12 cellular contexts compared by ENCODE assay signal in the genomic region with DNA sequence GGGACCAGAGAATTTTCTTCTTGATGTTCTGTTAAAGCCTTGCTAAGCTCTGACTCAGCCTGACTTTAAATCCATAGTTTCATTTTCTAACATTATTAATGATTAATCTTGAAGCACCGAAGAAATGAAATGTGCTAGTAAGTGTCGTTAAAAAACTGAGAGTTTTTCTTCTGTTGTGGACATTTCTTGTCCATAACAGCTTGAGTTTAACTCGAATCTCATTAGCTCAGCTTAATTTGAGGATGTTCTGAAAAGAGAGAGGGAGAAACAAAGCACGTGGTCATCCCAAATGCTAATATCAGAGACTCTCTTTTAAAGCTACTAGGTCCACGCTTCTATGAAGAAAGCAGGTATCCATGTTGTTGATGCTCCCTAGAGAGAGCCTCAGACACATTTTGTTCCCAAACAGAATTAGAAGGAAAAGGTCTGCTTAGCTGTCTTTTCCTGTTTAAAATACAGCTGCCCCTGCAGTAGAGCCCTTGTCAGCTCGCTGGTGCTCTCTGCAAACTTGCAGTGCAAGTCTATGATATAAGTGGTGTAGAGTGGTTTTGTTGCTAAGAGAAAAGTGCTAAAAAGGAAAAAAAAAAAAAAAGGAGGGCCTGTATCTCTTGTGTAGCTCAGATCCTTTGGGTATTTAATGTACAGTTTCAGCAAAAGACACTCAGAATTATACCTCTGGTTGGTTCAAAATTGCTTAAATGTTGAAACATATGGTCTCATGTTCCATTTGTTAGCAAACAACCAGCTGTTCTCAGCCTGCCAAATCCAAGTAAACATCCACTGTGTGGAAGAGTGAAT.
DNase-seq lines count a peak whose midpoint lies in the region; ATAC-seq and FAIRE-seq lines count a peak whose summit lies in the region.
"Had no signal": no experiment of that assay in that cellular context is flagged by ENCODE, and none has a peak within 500 bp of the region (broad histone marks: within the 10 kb centered on the region; RNA-seq: fewer than 3 reads in every experiment).

No MANE protein-coding gene starts in this region.

- no peaks in the 10 kb centered on the region for H3K36me3 ChIP-seq in iPS-20b (ENCODE audit: insufficient read depth, low read depth, low read length)
- no peaks in the 10 kb centered on the region for H3K36me3 ChIP-seq in small intestine (ENCODE audit: control insufficient read depth in 2 of 2, insufficient read depth in 2 of 2, low read length in 2 of 2)
- no peaks in the 10 kb centered on the region for H3K36me3 ChIP-seq in Karpas-422 (ENCODE audit: insufficient read depth, low read length)
- H3K36me3 ChIP-seq: cardiac muscle cell had no signal

- H3K4me1 ChIP-seq in iPS-20b (ENCODE audit: insufficient read depth, low read length) (peaks cover 22% of the 10 kb centered on the region; the same call in 1 of the 2 replicates), small intestine (ENCODE audit: control insufficient read depth in 2 of 2, insufficient read depth in 1 of 2, low read depth in 1 of 2, low read length in 1 of 2) (no peaks in the 10 kb centered on the region), Karpas-422 (ENCODE audit: low read length) (no peaks in the 10 kb centered on the region)

- H3K9me2 ChIP-seq in Karpas-422 (replicated peaks; ENCODE audit: insufficient read depth, low read length): no peaks in the 10 kb centered on the region

- H3K4me3 ChIP-seq in iPS-20b (ENCODE audit: low read length) (no peak overlapping the region), small intestine (ENCODE audit: low read depth in 1 of 2, low read length in 2 of 2) (peak overlapping the region in 1 of 2 donors; percentile 42), Karpas-422 (ENCODE audit: low read length) (no peak overlapping the region)
- H3K4me3 ChIP-seq: cardiac muscle cell had no signal

- H3K9ac ChIP-seq in iPS-20b (ENCODE audit: low read depth, low read length) (peak overlapping the region; percentile 6; the same call in 1 of the 2 replicates), Karpas-422 (ENCODE audit: low read length) (no peak overlapping the region)

- no peaks in the 10 kb centered on the region for H3K27me3 Mint-ChIP-seq in activated T-cell treated with anti-CD3 and anti-CD28 coated beads, Interleukin-2, amount 50 U/mL, for 72 hours (ENCODE audit: low read depth)
- peaks cover 4% of the 10 kb centered on the region for H3K27me3 Mint-ChIP-seq in T-helper 2 cell treated with Interferon-gamma antibody and Interleukin-4, amounts not matched to agents 5 μg/mL and 100 μg/mL, for 36 hours (ENCODE audit: low read depth)
- H3K27me3 Mint-ChIP-seq: stimulated activated naive CD8-positive, alpha-beta T cell treated with anti-CD3 and anti-CD28 coated beads, Interleukin-15, Interleukin-2, amounts not matched to agents 100 ng/mL and 50 ng/mL, for 24 hours had no signal

- peak overlapping the region; percentile 59 for H3K27ac ChIP-seq in angular gyrus (ENCODE audit: low read depth, low read length)
- H3K27ac ChIP-seq in iPS-20b (ENCODE audit: low read length): no peak overlapping the region
- H3K27ac ChIP-seq in small intestine (ENCODE audit: low read depth in 1 of 2, low read length in 1 of 2): peak overlapping the region in 1 of 2 donors; percentile 45
- no peak overlapping the region for H3K27ac ChIP-seq in Karpas-422 (ENCODE audit: low read length)
- H3K27ac ChIP-seq: cardiac muscle cell had no signal

- WGBS in small intestine, 3 donors: 9 to 29% (median 17%) methylated on average over 6 of the region's 6 CpGs

- no peaks in the 10 kb centered on the region for H3K36me3 Mint-ChIP-seq in activated T-cell treated with anti-CD3 and anti-CD28 coated beads, Interleukin-2, amount 50 U/mL, for 72 hours (ENCODE audit: insufficient read depth in 2 of 2)
- H3K36me3 Mint-ChIP-seq in T-helper 2 cell treated with Interferon-gamma antibody and Interleukin-4, amounts not matched to agents 5 μg/mL and 100 μg/mL, for 36 hours (ENCODE audit: low read depth): no peaks in the 10 kb centered on the region

- H3K27me3 ChIP-seq in iPS-20b (ENCODE audit: insufficient read depth, low read length): no peaks in the 10 kb centered on the region
- no peaks in the 10 kb centered on the region for H3K27me3 ChIP-seq in small intestine (ENCODE audit: control insufficient read depth in 2 of 2, insufficient read depth in 2 of 2, low read length in 2 of 2)
- no peaks in the 10 kb centered on the region for H3K27me3 ChIP-seq in Karpas-422 (ENCODE audit: low read length)
- H3K27me3 ChIP-seq: cardiac muscle cell had no signal

- no peaks in the 10 kb centered on the region for H4K20me1 ChIP-seq in Karpas-422 (ENCODE audit: insufficient read depth, low read depth, low read length)

- FAIRE-seq in small intestine (lab: Jason Lieb, UNC): no peak
- FAIRE-seq: G401.6 had no signal

- H3K4me1 Mint-ChIP-seq in activated T-cell treated with anti-CD3 and anti-CD28 coated beads, Interleukin-2, amount 50 U/mL, for 72 hours (ENCODE audit: low read depth): peaks cover 5% of the 10 kb centered on the region
- H3K4me1 Mint-ChIP-seq in T-helper 2 cell treated with Interferon-gamma antibody and Interleukin-4, amounts not matched to agents 5 μg/mL and 100 μg/mL, for 36 hours (ENCODE audit: low read depth): peaks cover under 1% of the 10 kb centered on the region

- H3K9me3 ChIP-seq in iPS-20b (ENCODE audit: insufficient read depth, low read depth, low read length): no peaks in the 10 kb centered on the region
- H3K9me3 ChIP-seq in small intestine (ENCODE audit: control insufficient read depth, low read depth): no peaks in the 10 kb centered on the region
- no peaks in the 10 kb centered on the region for H3K9me3 ChIP-seq in Karpas-422 (ENCODE audit: low read length)

- H3K27ac Mint-ChIP-seq in activated T-cell treated with anti-CD3 and anti-CD28 coated beads, Interleukin-2, amount 50 U/mL, for 72 hours: no peak overlapping the region
- no peak overlapping the region for H3K27ac Mint-ChIP-seq in T-helper 2 cell treated with Interferon-gamma antibody and Interleukin-4, amounts not matched to agents 5 μg/mL and 100 μg/mL, for 36 hours
- H3K27ac Mint-ChIP-seq: stimulated activated naive CD8-positive, alpha-beta T cell treated with anti-CD3 and anti-CD28 coated beads, Interleukin-15, Interleukin-2, amounts not matched to agents 100 ng/mL and 50 ng/mL, for 24 hours had no signal

- H3K79me2 ChIP-seq in Karpas-422 (ENCODE audit: low read length): no peaks in the 10 kb centered on the region

- H3K9me3 Mint-ChIP-seq in activated T-cell treated with anti-CD3 and anti-CD28 coated beads, Interleukin-2, amount 50 U/mL, for 72 hours: no peaks in the 10 kb centered on the region
- H3K9me3 Mint-ChIP-seq in T-helper 2 cell treated with Interferon-gamma antibody and Interleukin-4, amounts not matched to agents 5 μg/mL and 100 μg/mL, for 36 hours: no peaks in the 10 kb centered on the region
- H3K9me3 Mint-ChIP-seq: stimulated activated naive CD8-positive, alpha-beta T cell treated with anti-CD3 and anti-CD28 coated beads, Interleukin-15, Interleukin-2, amounts not matched to agents 100 ng/mL and 50 ng/mL, for 24 hours had no signal

- no peak overlapping the region for H2AFZ ChIP-seq in Karpas-422 (ENCODE audit: low read length)

- no peak overlapping the region for H3K4me2 ChIP-seq in Karpas-422 (ENCODE audit: low read depth, low read length, poor library complexity, severe bottlenecking)

- DNase-seq in LoVo (ENCODE audit: low spot score) (peak; percentile 25), small intestine (peak; percentile 48), Karpas-422 (no peak)
- DNase-seq in activated T-cell treated with anti-CD3 and anti-CD28 coated beads, Interleukin-2, amount 50 U/mL, for 72 hours: no peak
- no peak for DNase-seq in T-helper 2 cell treated with Interferon-gamma antibody and Interleukin-4, amounts not matched to agents 5 μg/mL and 100 μg/mL, for 36 hours (ENCODE audit: low spot score)
- DNase-seq: occipital lobe had no signal

- ATAC-seq in activated T-cell treated with anti-CD3 and anti-CD28 coated beads, Interleukin-2, amount 50 U/mL, for 72 hours (replicated peaks in 1 of 2): no peak
- no peak for ATAC-seq in GM19023 (IDR thresholded peaks at IDR 0.05; ENCODE audit: unreplicated experiment)

- H3K4me3 Mint-ChIP-seq in activated T-cell treated with anti-CD3 and anti-CD28 coated beads, Interleukin-2, amount 50 U/mL, for 72 hours: no peak overlapping the region
- no peak overlapping the region for H3K4me3 Mint-ChIP-seq in T-helper 2 cell treated with Interferon-gamma antibody and Interleukin-4, amounts not matched to agents 5 μg/mL and 100 μg/mL, for 36 hours
- H3K4me3 Mint-ChIP-seq: stimulated activated naive CD8-positive, alpha-beta T cell treated with anti-CD3 and anti-CD28 coated beads, Interleukin-15, Interleukin-2, amounts not matched to agents 100 ng/mL and 50 ng/mL, for 24 hours had no signal

Comparison
In these comparisons a context has a peak if more than half of its experiments do, and no peak if none do; other contexts are left out.
1. DNase-seq: peak in LoVo (single experiment) and small intestine (single experiment); none in Karpas-422 (single experiment), activated T-cell treated with anti-CD3 and anti-CD28 coated beads, Interleukin-2, amount 50 U/mL, for 72 hours (0 of 2) and T-helper 2 cell treated with Interferon-gamma antibody and Interleukin-4, amounts not matched to agents 5 μg/mL and 100 μg/mL, for 36 hours (single experiment).